14 cellular contexts compared by ENCODE assay signal in genomic region chr2:88002359-88002707, GRCh38. TPM values are rescaled to one million over a fixed set of nuclear protein-coding genes. Genes with fewer than 3 reads are reported as not detected.
DNase-seq lines count a peak whose midpoint lies in the region; ATAC-seq, FAIRE-seq and TF ChIP-seq lines count a peak whose summit lies in the region.
"Had no signal": no experiment of that assay in that cellular context is flagged by ENCODE, and none has a peak within 500 bp of the region (broad histone marks: within the 10 kb centered on the region; RNA-seq: fewer than 3 reads in every experiment).

No MANE protein-coding gene starts in this region.

- H3K4me3 ChIP-seq in right cardiac atrium (ENCODE audit: low read length) = no peak overlapping the region
- no peak overlapping the region for H3K4me3 ChIP-seq in Loucy (ENCODE audit: low read length, poor library complexity, severe bottlenecking)
- no peak overlapping the region for H3K4me3 ChIP-seq in osteoblast (ENCODE audit: insufficient read depth, low read length)
- no peak overlapping the region for H3K4me3 ChIP-seq in left lung
- H3K4me3 ChIP-seq: BLaER1, GM12878 had no signal

- H3K27me3 ChIP-seq in right cardiac atrium (ENCODE audit: control insufficient read depth, insufficient read depth) (no peaks in the 10 kb centered on the region), Loucy (ENCODE audit: insufficient read depth, low read length, poor library complexity, severe bottlenecking) (no peaks in the 10 kb centered on the region), osteoblast (ENCODE audit: insufficient read depth, low read length) (peaks cover 11% of the 10 kb centered on the region), left lung (peaks cover 3 to 11% of the 10 kb centered on the region in 2 donors)

- ATAC-seq in Right ventricle myocardium inferior (no peak), right cardiac atrium (no peak), left lung (no peak), HG02840 (IDR thresholded peaks at IDR 0.05; ENCODE audit: low FRiP score, unreplicated experiment) (no peak)

- DNase-seq in Right ventricle myocardium inferior (ENCODE audit: missing footprints) = peak; percentile 23
- DNase-seq in right cardiac atrium = no peak
- no peak for DNase-seq in frontal cortex (ENCODE audit: low spot score in 2 of 2)
- DNase-seq in osteoblast (ENCODE audit: insufficient read length, low spot score, missing footprints) = no peak
- no peak for DNase-seq in left lung
- no peak for DNase-seq in NCI-H1694 treated with DMSO at 0.1 percent for 48 hours (lab: John Stamatoyannopoulos, UW)

- H3K4me2 ChIP-seq in Loucy (ENCODE audit: low read depth, low read length, poor library complexity, severe bottlenecking) (no peak overlapping the region), osteoblast (ENCODE audit: insufficient read depth, low read length) (no peak overlapping the region)
- H3K4me2 ChIP-seq: BLaER1 had no signal

- H4K20me1 ChIP-seq in Loucy (ENCODE audit: insufficient read depth, low read length, poor library complexity, severe bottlenecking) (no peaks in the 10 kb centered on the region), osteoblast (ENCODE audit: insufficient read depth, low read length) (no peaks in the 10 kb centered on the region)
- H4K20me1 ChIP-seq: BLaER1 had no signal

- no peaks in the 10 kb centered on the region for H3K79me2 ChIP-seq in Loucy (ENCODE audit: insufficient read depth, low read length)
- no peaks in the 10 kb centered on the region for H3K79me2 ChIP-seq in osteoblast (ENCODE audit: insufficient read depth, low read length)

- intact Hi-C loops in Right ventricle myocardium inferior (cut with DNase I) (no loop called here), right cardiac atrium (cut with DNase I) (no loop called here), left lung (cut with DNase I) (no loop called here)

- H3K9me2 ChIP-seq in Loucy (replicated peaks; ENCODE audit: low read depth, low read length) = no peaks in the 10 kb centered on the region

- TF ChIP-seq CTCF in Loucy (conservative IDR thresholded peaks at IDR 0.05; ENCODE audit: low read length) = no peak
- no peak for TF ChIP-seq CTCF in osteoblast (IDR thresholded peaks at IDR 0.05; ENCODE audit: extremely low read depth, low read depth, low read length)
- no peak for TF ChIP-seq CTCF in left lung (IDR thresholded peaks at IDR 0.05)

- H3K9ac ChIP-seq in Loucy (ENCODE audit: low read depth, low read length, poor library complexity, severe bottlenecking) = no peak overlapping the region
- H3K9ac ChIP-seq: BLaER1 had no signal

- H3K4me1 ChIP-seq in right cardiac atrium (ENCODE audit: control insufficient read depth, insufficient read depth, low read length) (no peaks in the 10 kb centered on the region), Loucy (ENCODE audit: insufficient read depth, low read length, poor library complexity, severe bottlenecking) (no peaks in the 10 kb centered on the region), osteoblast (ENCODE audit: insufficient read depth, low read length) (no peaks in the 10 kb centered on the region), left lung (no peaks in the 10 kb centered on the region)
- H3K4me1 ChIP-seq: BLaER1 had no signal

- peak; percentile 28 for FAIRE-seq in frontal cortex (lab: Jason Lieb, UNC)

- peak overlapping the region; percentile 92; the same call in 1 of the 2 replicates for H2AFZ ChIP-seq in Loucy (ENCODE audit: low read length)
- H2AFZ ChIP-seq in osteoblast (ENCODE audit: low read length) = no peak overlapping the region

- H3K9me3 ChIP-seq in right cardiac atrium (ENCODE audit: control insufficient read depth, low read length) (no peaks in the 10 kb centered on the region), Loucy (ENCODE audit: insufficient read depth, low read depth, low read length) (no peaks in the 10 kb centered on the region), osteoblast (ENCODE audit: low read depth, low read length) (no peaks in the 10 kb centered on the region), left lung (no peaks in the 10 kb centered on the region)
- H3K9me3 ChIP-seq: BLaER1 had no signal

- no peaks in the 10 kb centered on the region for H3F3A ChIP-seq in Loucy (ENCODE audit: low read depth)

- 95% methylated on average over 6 of the region's 6 CpGs for whole genome bisulfite sequencing in right cardiac atrium

- H3K27ac ChIP-seq in right cardiac atrium (ENCODE audit: low read length) (no peak overlapping the region), osteoblast (ENCODE audit: low read depth, low read length) (no peak overlapping the region), left lung (no peak overlapping the region)
- H3K27ac ChIP-seq: BLaER1 had no signal

- H3K36me3 ChIP-seq in Loucy (ENCODE audit: insufficient read depth, low read length) = no peaks in the 10 kb centered on the region
- no peaks in the 10 kb centered on the region for H3K36me3 ChIP-seq in osteoblast (ENCODE audit: insufficient read depth, low read length)
- no peaks in the 10 kb centered on the region for H3K36me3 ChIP-seq in left lung
- H3K36me3 ChIP-seq: BLaER1 had no signal

RNA-seq across cellular contexts. Expression of gene RNU2-63P, which starts 14.0 kb away (rescaled TPM):
- not detected for total RNA-seq in Right ventricle myocardium inferior
- total RNA-seq in right cardiac atrium = 1 to 10 TPM in 1 of 4 donors, not detected in 3; 5.2 TPM
- polyA plus RNA-seq in right cardiac atrium = not detected
- total RNA-seq in frontal cortex = not detected
- not detected in 2 replicates for total RNA-seq in osteoblast
- total RNA-seq in left lung = not detected
- total RNA-seq: Calu3, G401, HT-29 had no signal
- polyA plus RNA-seq: H1 had no signal

RNA-seq across cellular contexts. Expression of gene KRCC1, which starts 53.2 kb away (rescaled TPM):
- 23.8 TPM for total RNA-seq in Right ventricle myocardium inferior
- total RNA-seq in right cardiac atrium = 10 to 100 TPM; 24.6 to 27.4 (median 25.9) TPM
- polyA plus RNA-seq in right cardiac atrium = 31.6 TPM
- total RNA-seq in frontal cortex = 17.1 TPM
- 24.2 and 25.9 TPM in 2 replicates for total RNA-seq in osteoblast
- total RNA-seq in left lung = 10 to 100 TPM; 19.7 to 22.1 TPM
